In the genomic region with DNA sequence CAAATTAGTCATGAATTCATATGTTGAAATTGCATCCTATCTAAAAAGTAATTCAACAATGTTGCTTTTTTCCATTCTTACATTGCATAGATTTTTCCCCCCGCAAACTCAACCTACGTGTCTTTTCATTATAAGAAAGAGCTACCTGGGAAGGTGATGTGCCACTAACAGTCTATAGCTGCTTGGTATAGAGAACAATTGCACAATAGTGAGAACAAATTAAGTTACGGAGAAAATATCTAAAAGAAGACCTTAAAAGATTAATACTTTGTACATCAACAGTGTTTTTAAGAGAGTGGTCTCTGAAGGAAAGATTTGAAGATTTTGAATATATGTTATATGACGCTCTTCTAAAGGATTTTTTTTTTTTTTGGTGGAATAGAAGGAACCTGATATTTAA, we compare ENCODE assay signal across 19 cellular contexts.
DNase-seq lines count a peak whose midpoint lies in the region; ATAC-seq, FAIRE-seq and TF ChIP-seq lines count a peak whose summit lies in the region.
"Had no signal": no experiment of that assay in that cellular context is flagged by ENCODE, and none has a peak within 500 bp of the region (broad histone marks: within the 10 kb centered on the region; RNA-seq: fewer than 3 reads in every experiment).

No MANE protein-coding gene starts in this region.

- H3K4me3 ChIP-seq in HepG2 (replicated peaks in 1 of 3; ENCODE audit: insufficient read depth in 1 of 3, low read depth in 2 of 3, low read length in 3 of 3), result no peak overlapping the region
- H3K4me3 ChIP-seq in right lobe of liver, result no peak overlapping the region
- no peak overlapping the region for H3K4me3 ChIP-seq in PC-3 (ENCODE audit: low read length)
- no peak overlapping the region for H3K4me3 ChIP-seq in K562
- no peak overlapping the region for H3K4me3 ChIP-seq in skeletal muscle satellite cell (ENCODE audit: low read length)
- H3K4me3 ChIP-seq: BLaER1 treated with 17β-estradiol and CSF1 and Interleukin-3, amounts not matched to agents 10 nM and 100 nM; GM23338 had no signal

- H3K4me1 ChIP-seq in HepG2 (ENCODE audit: insufficient read depth, low read length) (no peaks in the 10 kb centered on the region), right lobe of liver (no peaks in the 10 kb centered on the region), PC-3 (ENCODE audit: insufficient read depth, low read length) (peaks cover 17% of the 10 kb centered on the region), K562 (replicated peaks in 1 of 2; ENCODE audit: control insufficient read depth in 2 of 2, insufficient read depth in 2 of 2, low read length in 2 of 2) (no peaks in the 10 kb centered on the region), skeletal muscle satellite cell (ENCODE audit: control insufficient read depth, insufficient read depth, low read length) (peaks cover 10% of the 10 kb centered on the region)
- H3K4me1 ChIP-seq: BE2C had no signal

- H3K9ac ChIP-seq in HepG2 (ENCODE audit: insufficient read depth, low read depth, low read length), result no peak overlapping the region
- H3K9ac ChIP-seq in PC-3 (ENCODE audit: low read length), result no peak overlapping the region
- H3K9ac ChIP-seq in K562 (ENCODE audit: insufficient read depth in 1 of 2, low read depth in 2 of 2, low read length in 2 of 2), result no peak overlapping the region
- no peak overlapping the region for H3K9ac ChIP-seq in skeletal muscle satellite cell (ENCODE audit: low read depth, low read length)
- H3K9ac ChIP-seq: BLaER1 treated with 17β-estradiol and CSF1 and Interleukin-3, amounts not matched to agents 10 nM and 100 nM had no signal

- no peaks in the 10 kb centered on the region for H4K20me1 ChIP-seq in HepG2 (ENCODE audit: insufficient read depth, low read length)
- H4K20me1 ChIP-seq in PC-3 (ENCODE audit: low read length), result no peaks in the 10 kb centered on the region
- no peaks in the 10 kb centered on the region for H4K20me1 ChIP-seq in K562 (replicated peaks; ENCODE audit: control insufficient read depth, insufficient read depth, low read length)
- H4K20me1 ChIP-seq: BLaER1 treated with 17β-estradiol and CSF1 and Interleukin-3, amounts not matched to agents 10 nM and 100 nM had no signal

- no peak overlapping the region for H3K4me2 ChIP-seq in HepG2 (ENCODE audit: low read depth, low read length)
- H3K4me2 ChIP-seq in PC-3 (ENCODE audit: low read length), result peak overlapping the region; percentile 32; the same call in 1 of the 2 replicates
- no peak overlapping the region for H3K4me2 ChIP-seq in K562 (ENCODE audit: insufficient read depth, low read length)
- peak overlapping the region; percentile 31 for H3K4me2 ChIP-seq in skeletal muscle satellite cell (ENCODE audit: low read length)
- H3K4me2 ChIP-seq: BLaER1 treated with 17β-estradiol and CSF1 and Interleukin-3, amounts not matched to agents 10 nM and 100 nM; GM23338 had no signal

- no peak overlapping the region for H3K27ac Mint-ChIP-seq in activated T-cell treated with anti-CD3 and anti-CD28 coated beads, Interleukin-2, amount 50 U/mL, for 24 hours
- H3K27ac Mint-ChIP-seq: CD14-positive monocyte; CD4-positive, alpha-beta T cell; GM23338; H9; HFFc6 had no signal

- no peak for TF ChIP-seq POLR2A in HepG2 (IDR thresholded peaks at IDR 0.05; ENCODE audit: insufficient read depth in 1 of 2, low read depth in 2 of 2, low read length in 2 of 2)
- TF ChIP-seq POLR2A in right lobe of liver (IDR thresholded peaks at IDR 0.05), result no peak
- TF ChIP-seq POLR2A in K562 (conservative IDR thresholded peaks at IDR 0.05), result no peak

- H3K36me3 Mint-ChIP-seq in activated T-cell treated with anti-CD3 and anti-CD28 coated beads, Interleukin-2, amount 50 U/mL, for 24 hours (ENCODE audit: low read depth), result peaks cover 89% of the 10 kb centered on the region

- no peaks in the 10 kb centered on the region for H3K9me3 Mint-ChIP-seq in activated T-cell treated with anti-CD3 and anti-CD28 coated beads, Interleukin-2, amount 50 U/mL, for 24 hours
- H3K9me3 Mint-ChIP-seq: CD14-positive monocyte; CD4-positive, alpha-beta T cell; CD8-positive, alpha-beta memory T cell; GM23338; H9; HFFc6 had no signal

- H3K79me2 ChIP-seq in HepG2 (ENCODE audit: insufficient read depth, low read length), result no peaks in the 10 kb centered on the region
- no peaks in the 10 kb centered on the region for H3K79me2 ChIP-seq in PC-3 (ENCODE audit: low read length)
- no peaks in the 10 kb centered on the region for H3K79me2 ChIP-seq in K562 (ENCODE audit: control insufficient read depth, insufficient read depth, low read length)

- no peak overlapping the region for H2AFZ ChIP-seq in HepG2 (ENCODE audit: low read length)
- no peak overlapping the region for H2AFZ ChIP-seq in PC-3 (ENCODE audit: low read length)
- no peak overlapping the region for H2AFZ ChIP-seq in K562 (ENCODE audit: low read depth, low read length)
- H2AFZ ChIP-seq: GM23338 had no signal

- H3K36me3 ChIP-seq in HepG2 (replicated peaks in 1 of 2; ENCODE audit: control insufficient read depth in 1 of 2, insufficient read depth in 2 of 2, low read length in 2 of 2), result peaks cover 9 to 65% of the 10 kb centered on the region in 2 experiments
- no peaks in the 10 kb centered on the region for H3K36me3 ChIP-seq in right lobe of liver
- peaks cover 4% of the 10 kb centered on the region; the same call in 1 of the 2 replicates for H3K36me3 ChIP-seq in PC-3 (ENCODE audit: low read depth, low read length)
- H3K36me3 ChIP-seq in K562 (ENCODE audit: control insufficient read depth, insufficient read depth, low read length), result no peaks in the 10 kb centered on the region
- H3K36me3 ChIP-seq in skeletal muscle satellite cell (ENCODE audit: insufficient read depth, low read length), result peaks cover 30% of the 10 kb centered on the region
- H3K36me3 ChIP-seq: BE2C had no signal

- no peaks in the 10 kb centered on the region for H3K27me3 Mint-ChIP-seq in activated T-cell treated with anti-CD3 and anti-CD28 coated beads, Interleukin-2, amount 50 U/mL, for 24 hours
- H3K27me3 Mint-ChIP-seq: CD4-positive, alpha-beta T cell; CD8-positive, alpha-beta memory T cell had no signal

- 97% methylated on average over 4 of the region's 4 CpGs for WGBS in HepG2 (ENCODE audit: low lambda C conversion rate)
- 81% methylated on average over 4 of the region's 4 CpGs for WGBS in right lobe of liver (ENCODE audit: insufficient coverage, low coverage, low lambda C conversion rate, missing lambda C conversion rate)
- 6% methylated on average over 4 of the region's 4 CpGs for WGBS in K562 (ENCODE audit: insufficient coverage, low coverage, missing lambda C conversion rate)

- CTCF ChIA-PET in HepG2 (lab: Yijun Ruan, JAX; ENCODE audit: low intra/inter-chr PET ratio, low total read pairs), result interaction anchor here (1.4 to 2.3 kb wide), 2 partner anchors 112 to 201 kb away, joined by 7 to 8 read pairs; a partner anchor contains a TSS
- CTCF ChIA-PET in PC-3 (lab: Charles Lee), result interaction anchor here (0.7 kb wide), 3 partner anchors 56 to 201 kb away, joined by 3 to 7 read pairs (median 3); no protein-coding TSS in a partner anchor
- CTCF ChIA-PET in K562 (lab: Yijun Ruan, JAX; ENCODE audit: low intra/inter-chr PET ratio), result interaction anchor here (0.7 to 1.1 kb wide), 3 partner anchors 16 to 214 kb away, joined by 3 to 4 read pairs (median 3); no protein-coding TSS in a partner anchor

- TF ChIP-seq CTCF in HepG2 (CRISPR knock-in tag; IDR thresholded peaks at IDR 0.05) (no peak), right lobe of liver (IDR thresholded peaks at IDR 0.05) (no peak), PC-3 (conservative IDR thresholded peaks at IDR 0.05; ENCODE audit: low read depth, low read length) (no peak), K562 (IDR thresholded peaks at IDR 0.05 in 2 of 3, conservative IDR thresholded peaks at IDR 0.05 in 1 of 3; ENCODE audit: insufficient read depth in 2 of 3, low read depth in 1 of 3, low read length in 3 of 3) (no peak)

- H3K4me1 Mint-ChIP-seq in activated T-cell treated with anti-CD3 and anti-CD28 coated beads, Interleukin-2, amount 50 U/mL, for 24 hours (ENCODE audit: low read depth), result peaks cover 14% of the 10 kb centered on the region

- intact Hi-C loops in HepG2 (cut with micrococcal nuclease; ENCODE audit: unreplicated experiment) (loop anchor here (1.0 to 5.0 kb wide), 5 partner anchors 57 to 201 kb away; no protein-coding TSS in a partner anchor), right lobe of liver (cut with DNase I) (loop anchor here in 1 of 2 donors (10.0 kb wide), 1 partner anchor 199 kb away; no protein-coding TSS in a partner anchor), PC-3 (cut with micrococcal nuclease) (loop anchor here (2.0 to 5.0 kb wide), 5 partner anchors 23 to 201 kb away; a partner anchor contains a TSS), K562 (cut with micrococcal nuclease) (loop anchor here (5.0 kb wide), 1 partner anchor 202 kb away; no protein-coding TSS in a partner anchor)

- peaks cover 4% of the 10 kb centered on the region for H3F3A ChIP-seq in PC-3 (ENCODE audit: low read length, unreplicated experiment)

- no peak overlapping the region for H3K4me3 Mint-ChIP-seq in activated T-cell treated with anti-CD3 and anti-CD28 coated beads, Interleukin-2, amount 50 U/mL, for 24 hours
- H3K4me3 Mint-ChIP-seq: CD14-positive monocyte; CD4-positive, alpha-beta T cell; CD8-positive, alpha-beta memory T cell; GM23338; H9; HFFc6 had no signal

- in situ Hi-C loops in HepG2 (cut with HindIII; ENCODE audit: extremely low pct_ligation_motif_present, low pct_unique_long_range_greater_than_20kb), result loop anchor here (25.0 kb wide), 1 partner anchor 777 kb away; a partner anchor contains a TSS
- in situ Hi-C loops in K562 (cut with MboI), result no loop called here

- TF ChIP-seq EP300 in HepG2 (IDR thresholded peaks at IDR 0.05; ENCODE audit: low read depth in 2 of 2, low read length in 2 of 2), result no peak
- TF ChIP-seq EP300 in HepG2 (CRISPR knock-in tag; IDR thresholded peaks at IDR 0.05; ENCODE audit: borderline replicate concordance), result no peak
- TF ChIP-seq EP300 in K562 (IDR thresholded peaks at IDR 0.05; ENCODE audit: low read length), result no peak

- H3K27ac ChIP-seq in HepG2 (ENCODE audit: extremely low read length, insufficient read depth, low read length) (no peak overlapping the region), right lobe of liver (no peak overlapping the region), PC-3 (ENCODE audit: low read length) (peak overlapping the region; percentile 37), K562 (ENCODE audit: extremely low read depth, low read depth, low read length) (no peak overlapping the region)
- H3K27ac ChIP-seq: 22Rv1; BLaER1 treated with 17β-estradiol and CSF1 and Interleukin-3, amounts not matched to agents 10 nM and 100 nM had no signal

- ATAC-seq in HepG2 (no peak), right lobe of liver (no peak), PC-3 (no peak; the same call in 1 of the 2 replicates), K562 (no peak), HG02571 (IDR thresholded peaks at IDR 0.05; ENCODE audit: unreplicated experiment) (no peak)
- ATAC-seq: GM23338 had no signal

- BruUV-seq in HepG2 (replicated peaks; lab: Mats Ljungman, UMichigan) (no TSS peak), PC-3 (replicated peaks; lab: Mats Ljungman, UMichigan) (no TSS peak), K562 (replicated peaks; lab: Mats Ljungman, UMichigan) (no TSS peak)

- H3K27me3 ChIP-seq in HepG2 (ENCODE audit: control insufficient read depth in 1 of 2, insufficient read depth in 2 of 2, low read length in 2 of 2), result no peaks in the 10 kb centered on the region
- no peaks in the 10 kb centered on the region for H3K27me3 ChIP-seq in right lobe of liver
- no peaks in the 10 kb centered on the region for H3K27me3 ChIP-seq in PC-3 (ENCODE audit: low read length)
- H3K27me3 ChIP-seq in K562 (ENCODE audit: control insufficient read depth in 2 of 2, insufficient read depth in 2 of 2, low read length in 2 of 2), result peaks cover 0 to 6% of the 10 kb centered on the region in 2 experiments; a peak in 2 of 5 replicates
- no peaks in the 10 kb centered on the region for H3K27me3 ChIP-seq in skeletal muscle satellite cell (ENCODE audit: control insufficient read depth, insufficient read depth, low read length)
- H3K27me3 ChIP-seq: BE2C; BLaER1 treated with 17β-estradiol and CSF1 and Interleukin-3, amounts not matched to agents 10 nM and 100 nM had no signal

- FAIRE-seq in HepG2 (lab: Jason Lieb, UNC) (no peak), K562 (lab: Jason Lieb, UNC) (no peak)

- H3K9me3 ChIP-seq in HepG2 (ENCODE audit: low read length), result no peaks in the 10 kb centered on the region
- no peaks in the 10 kb centered on the region for H3K9me3 ChIP-seq in right lobe of liver
- H3K9me3 ChIP-seq in PC-3 (ENCODE audit: low read length), result no peaks in the 10 kb centered on the region
- H3K9me3 ChIP-seq in K562 (replicated peaks; ENCODE audit: control insufficient read depth, insufficient read depth, low read depth, low read length), result no peaks in the 10 kb centered on the region
- no peaks in the 10 kb centered on the region for H3K9me3 ChIP-seq in skeletal muscle satellite cell (replicated peaks; ENCODE audit: low read length)
- H3K9me3 ChIP-seq: BE2C; BLaER1 treated with 17β-estradiol and CSF1 and Interleukin-3, amounts not matched to agents 10 nM and 100 nM had no signal

- POLR2A ChIA-PET in HepG2 (lab: Yijun Ruan, JAX), result no interaction called here
- POLR2A ChIA-PET in PC-3 (lab: Charles Lee; ENCODE audit: unreplicated experiment), result no interaction called here
- POLR2A ChIA-PET in K562 (lab: Yijun Ruan, JAX), result interaction anchor here (0.7 kb wide), 1 partner anchor 40 kb away, joined by 3 read pairs; no protein-coding TSS in a partner anchor

- H3K9me2 ChIP-seq in PC-3 (replicated peaks; ENCODE audit: low read length), result no peaks in the 10 kb centered on the region

- no peaks in the 10 kb centered on the region for H3K9me1 ChIP-seq in K562 (ENCODE audit: control insufficient read depth, insufficient read depth, low read length)

- DNase-seq in HepG2 (ENCODE audit: low spot score) (no peak), right lobe of liver (no peak), PC-3 (peak; percentile 62), K562 (ENCODE audit: extremely low read depth in 1 of 4, low spot score in 3 of 4) (no peak), NCI-H2196 treated with DMSO at 0.1 percent for 48 hours (lab: John Stamatoyannopoulos, UW; ENCODE audit: unreplicated experiment) (no peak)
- no peak for DNase-seq in activated T-cell treated with anti-CD3 and anti-CD28 coated beads, Interleukin-2, amount 50 U/mL, for 24 hours
- DNase-seq: BE2C; CD4-positive, alpha-beta T cell; DMS153; DND-41; H9 had no signal

- no peak for TF ChIP-seq RAD21 in HepG2 (CRISPR knock-in tag; IDR thresholded peaks at IDR 0.05)
- TF ChIP-seq RAD21 in K562 (CRISPR knock-in tag; conservative IDR thresholded peaks at IDR 0.05 in 1 of 2, IDR thresholded peaks at IDR 0.05 in 1 of 2), result no peak

Comparison
In these comparisons a context has a peak if more than half of its experiments do, and no peak if none do; other contexts are left out.
1. H3K4me2 ChIP-seq: peak in PC-3 (single experiment) and skeletal muscle satellite cell (single experiment); none in HepG2 (single experiment) and K562 (single experiment).